In the genomic region with DNA sequence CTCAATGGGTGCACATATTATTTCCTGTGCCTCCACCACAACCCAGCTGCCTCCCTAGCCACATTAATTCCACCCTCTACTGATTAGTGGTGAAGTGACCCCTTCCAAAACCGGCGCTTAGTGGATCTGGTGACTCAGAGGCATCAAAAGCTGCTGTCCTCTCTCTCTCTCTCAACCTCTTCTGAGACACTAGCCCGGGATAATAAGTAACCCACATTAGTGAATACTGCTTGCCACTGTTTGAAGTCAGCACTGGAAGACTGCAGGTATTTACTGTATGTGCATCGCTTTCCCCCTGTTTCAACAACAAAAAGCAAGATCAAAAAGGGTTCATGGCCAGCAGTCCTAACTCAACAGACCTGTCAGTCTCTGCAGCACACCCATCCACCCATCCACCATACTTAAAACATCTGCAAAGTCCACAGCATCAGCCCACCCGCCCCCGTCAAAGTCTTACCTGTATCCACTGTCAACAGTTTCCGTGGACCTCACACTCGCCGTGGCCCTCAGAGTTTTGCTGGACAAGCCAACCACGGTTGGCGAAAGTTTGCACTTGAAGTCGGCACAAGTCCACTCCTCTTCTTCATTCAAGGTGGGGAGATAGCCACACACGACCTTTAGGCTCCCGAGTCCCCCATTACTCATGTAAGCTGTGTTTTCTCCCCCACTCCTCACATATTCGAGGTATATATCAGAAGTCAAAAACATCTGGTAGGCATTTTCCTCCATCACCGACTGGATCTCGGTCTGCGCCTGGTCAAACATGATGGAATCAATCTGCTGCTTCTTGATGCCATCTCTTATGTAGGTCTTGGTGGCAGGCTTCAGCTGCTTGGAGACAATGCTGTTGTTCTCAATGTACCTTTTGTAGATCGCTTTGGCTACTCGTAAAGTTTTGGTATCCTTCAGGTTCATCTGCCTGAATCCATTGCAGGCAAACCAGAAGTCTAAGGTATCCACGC, we compare ENCODE assay signal across 10 cellular contexts. TPM values are rescaled to one million over a fixed set of nuclear protein-coding genes. Genes with fewer than 3 reads are reported as not detected.
DNase-seq lines count a peak whose midpoint lies in the region; ATAC-seq, FAIRE-seq and TF ChIP-seq lines count a peak whose summit lies in the region.
"Had no signal": no experiment of that assay in that cellular context is flagged by ENCODE, and none has a peak within 500 bp of the region (broad histone marks: within the 10 kb centered on the region; RNA-seq: fewer than 3 reads in every experiment).

No MANE protein-coding gene starts in this region.

- no peak for FAIRE-seq in GM12892 (lab: Jason Lieb, UNC)

- peak; percentile 85 for DNase-seq in RPMI7951 (ENCODE audit: low read depth)
- DNase-seq in renal cortical epithelial cell (ENCODE audit: low read depth) = peak; percentile 97
- no peak for DNase-seq in germinal center (ENCODE audit: low spot score)
- DNase-seq in ureter (ENCODE audit: low spot score) = no peak
- no peak for DNase-seq in GM12892 (ENCODE audit: insufficient read length)
- DNase-seq: lower lobe of right lung, NCI-H82 had no signal

- H3K9me3 ChIP-seq in ES-I3 (ENCODE audit: control insufficient read depth, insufficient read depth, low read length) = no peaks in the 10 kb centered on the region
- H3K9me3 ChIP-seq in esophagus (ENCODE audit: control insufficient read depth in 2 of 2, insufficient read depth in 1 of 2, low read depth in 1 of 2, low read length in 1 of 2) = no peaks in the 10 kb centered on the region
- H3K9me3 ChIP-seq: lower lobe of right lung had no signal

- no peak for ATAC-seq in HG03354 (IDR thresholded peaks at IDR 0.05; ENCODE audit: poor library complexity, severe bottlenecking, unreplicated experiment)

- H3K9ac ChIP-seq in ES-I3 (ENCODE audit: low read depth, low read length) = peak overlapping the region; percentile 92; the same call in 1 of the 2 replicates

- WGBS in esophagus, 2 donors = 61 to 71% methylated on average over 21 of the region's 21 CpGs

- TF ChIP-seq POLR2A in GM12892 (IDR thresholded peaks at IDR 0.05; ENCODE audit: low read depth, low read length) = no peak

- peak overlapping the region; percentile 21 to 81 for H3K4me3 ChIP-seq in esophagus (ENCODE audit: low read depth in 1 of 2, low read length in 2 of 2)
- H3K4me3 ChIP-seq: lower lobe of right lung had no signal

- H3K36me3 ChIP-seq in ES-I3 (ENCODE audit: insufficient read depth, low read length) = peaks cover 5% of the 10 kb centered on the region
- no peaks in the 10 kb centered on the region for H3K36me3 ChIP-seq in esophagus (ENCODE audit: control insufficient read depth in 2 of 2, insufficient read depth in 2 of 2, low read length in 1 of 2)

- H3K4me1 ChIP-seq in ES-I3 (ENCODE audit: insufficient read depth, low read length) (peaks cover 24% of the 10 kb centered on the region), esophagus (ENCODE audit: control insufficient read depth in 2 of 2, insufficient read depth in 2 of 2, low read length in 1 of 2) (peaks cover 0 to 2% of the 10 kb centered on the region in 2 donors)

- no peaks in the 10 kb centered on the region for H3K27me3 ChIP-seq in esophagus (ENCODE audit: control insufficient read depth in 1 of 2, insufficient read depth in 2 of 2, low read length in 2 of 2)

- H3K27ac ChIP-seq in esophagus (ENCODE audit: low read depth in 2 of 2, low read length in 1 of 2) = peak overlapping the region; percentile 18 to 42
- H3K27ac ChIP-seq: lower lobe of right lung had no signal

RNA-seq across cellular contexts. Expression of a gene that starts 3.8 kb away (rescaled TPM):
- total RNA-seq in RPMI7951 (2014; rRNA removed; shearing (Covaris generic)) = 3.1 and 4.9 TPM in 2 replicates
- polyA plus RNA-seq in esophagus = 1 to 10 TPM; 1.8 to 2.7 TPM
- total RNA-seq in renal cortical epithelial cell = 1.9 and 7.9 TPM in 2 replicates
- 11.8 TPM for total RNA-seq in ureter
- 0.34 TPM for polyA plus RNA-seq in GM12892 (2012; ENCODE audit: missing spikeins)

Comparison
In these comparisons a context has a peak if more than half of its experiments do, and no peak if none do; other contexts are left out.
1. DNase-seq: peak in RPMI7951 (single experiment) and renal cortical epithelial cell (single experiment); none in germinal center (single experiment), ureter (single experiment) and GM12892 (single experiment).